1 cellular context compared by ENCODE assay signal in genomic region chr18:11908182-11909080, GRCh38.
TF ChIP-seq lines count a peak whose summit lies in the region.

MPPE1 (minus strand) TSS chr18:11908317; CDS start chr18:11897264, 11,053 bp downstream.

TF ChIP-seq in K562, 482 proteins besides CTCF, POLR2A, EP300 and RAD21 (continued from another document and continues in another):
- TF ChIP-seq MGA (IDR thresholded peaks at IDR 0.05) (no peak), MTA1 (IDR thresholded peaks at IDR 0.05; ENCODE audit: borderline replicate concordance) (no peak), ZNF232 (CRISPR knock-in tag; IDR thresholded peaks at IDR 0.05) (no peak), HOXB6 (CRISPR knock-in tag; IDR thresholded peaks at IDR 0.05; ENCODE audit: borderline replicate concordance) (no peak), ZNF23 (CRISPR knock-in tag; IDR thresholded peaks at IDR 0.05) (no peak), TCF15 (CRISPR knock-in tag; IDR thresholded peaks at IDR 0.05) (no peak), HDAC2 (IDR thresholded peaks at IDR 0.05) (no peak), CHD2 (IDR thresholded peaks at IDR 0.05; ENCODE audit: low read depth, low read length) (no peak), KLF13 (tag; IDR thresholded peaks at IDR 0.05; ENCODE audit: borderline replicate concordance, low read depth) (no peak), MLX (CRISPR knock-in tag; conservative IDR thresholded peaks at IDR 0.05) (no peak), ZNF586 (CRISPR knock-in tag; conservative IDR thresholded peaks at IDR 0.05) (no peak), U2AF1 (optimal IDR thresholded peaks at IDR 0.05; ENCODE audit: low read depth, low read length) (peak; percentile 81), ZBTB43 (CRISPR knock-in tag; IDR thresholded peaks at IDR 0.05) (no peak), HDAC8 (tag; IDR thresholded peaks at IDR 0.05) (no peak), ZNF589 (CRISPR knock-in tag; IDR thresholded peaks at IDR 0.05; ENCODE audit: low read depth) (no peak), NCOR1 (IDR thresholded peaks at IDR 0.05) (no peak; the same call in 1 of the 2 replicates), XRCC5 (IDR thresholded peaks at IDR 0.05; ENCODE audit: low read depth, low read length) (no peak; the same call in 1 of the 2 replicates), ZBTB26 (CRISPR knock-in tag; IDR thresholded peaks at IDR 0.05) (no peak), U2AF2 (optimal IDR thresholded peaks at IDR 0.05; ENCODE audit: low read depth, low read length) (no peak), ELK1 (CRISPR knock-in tag; IDR thresholded peaks at IDR 0.05) (no peak), E2F8 (IDR thresholded peaks at IDR 0.05; ENCODE audit: low read depth, partially characterized antibody) (peak; percentile 76), KDM1A (IDR thresholded peaks at IDR 0.05) (no peak), SIRT6 (IDR thresholded peaks at IDR 0.05; ENCODE audit: low read depth, low read length) (no peak), HDAC1 (IDR thresholded peaks at IDR 0.05) (peak in 1 of 2 experiments; percentile 62; a peak in 2 of 4 replicates), ZNF12 (CRISPR knock-in tag; IDR thresholded peaks at IDR 0.05) (no peak), MCM5 (IDR thresholded peaks at IDR 0.05; ENCODE audit: low read depth) (no peak), FOS (IDR thresholded peaks at IDR 0.05; ENCODE audit: extremely low read depth, insufficient read length) (no peak), ZFPM2 (CRISPR knock-in tag; IDR thresholded peaks at IDR 0.05) (no peak), GATA2 (CRISPR knock-in tag; IDR thresholded peaks at IDR 0.05) (no peak), ARID3B (CRISPR knock-in tag; IDR thresholded peaks at IDR 0.05; ENCODE audit: borderline replicate concordance) (no peak), MECOM (CRISPR knock-in tag; IDR thresholded peaks at IDR 0.05) (no peak), LEF1 (IDR thresholded peaks at IDR 0.05) (no peak), KDM5B (IDR thresholded peaks at IDR 0.05; ENCODE audit: insufficient replicate concordance, low read depth, low read length) (peak; percentile 76), RB1 (IDR thresholded peaks at IDR 0.05; ENCODE audit: low read depth) (peak; percentile 59; the same call in 1 of the 2 replicates)
